Comparison of ENCODE assay signal across 4 cellular contexts in the genomic region with DNA sequence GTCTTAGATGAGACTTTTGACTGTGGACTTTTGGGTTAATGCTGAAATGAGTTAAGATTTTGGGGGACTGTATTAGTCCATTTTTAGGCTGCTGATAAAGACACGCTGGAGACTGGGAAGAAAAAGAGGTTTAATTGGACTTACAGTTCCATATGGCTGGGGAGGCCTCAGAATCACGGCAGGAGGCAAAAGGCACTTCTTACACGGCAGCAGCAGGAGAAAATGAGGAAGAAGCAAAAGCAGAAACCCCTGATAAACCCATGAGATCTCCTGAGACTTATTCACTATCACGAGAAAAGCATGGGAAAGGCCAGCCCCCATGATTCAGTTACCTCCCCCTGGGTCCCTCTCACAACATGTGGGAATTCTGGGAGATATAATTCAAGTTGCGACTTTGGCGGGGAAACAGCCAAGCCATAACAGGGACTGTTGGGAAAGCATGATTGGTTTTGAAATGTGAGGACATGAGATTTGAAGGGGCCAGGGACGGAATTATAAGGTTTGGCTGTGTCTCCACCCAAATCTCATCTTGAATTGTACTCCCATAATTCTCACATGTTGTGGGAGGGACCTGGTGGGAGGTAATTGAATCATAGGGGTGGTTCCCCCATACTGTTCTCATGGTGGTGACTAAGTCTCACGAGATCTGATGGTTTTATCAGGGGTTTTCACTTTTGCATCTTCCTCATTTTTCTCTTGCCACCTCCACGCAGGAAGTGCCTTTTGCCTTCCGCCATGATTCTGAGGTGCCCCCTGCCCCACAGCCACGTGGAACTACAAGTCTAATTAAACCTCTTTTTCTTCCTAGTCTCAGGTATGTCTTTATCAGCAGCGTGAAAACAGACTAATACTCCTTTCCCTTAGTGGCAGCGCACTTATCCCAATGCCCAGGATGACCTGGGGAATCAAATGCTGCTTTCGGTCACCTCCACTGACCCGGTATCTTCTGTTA. TPM values are rescaled to one million over a fixed set of nuclear protein-coding genes. Genes with fewer than 3 reads are reported as not detected.
"Had no signal": no experiment of that assay in that cellular context is flagged by ENCODE, and none has a peak within 500 bp of the region (broad histone marks: within the 10 kb centered on the region; RNA-seq: fewer than 3 reads in every experiment).

No MANE protein-coding gene starts in this region.

RNA-seq across cellular contexts. Expression of a gene that starts 35.8 kb away (rescaled TPM):
- total RNA-seq: activated CD4-positive, alpha-beta T cell treated with anti-CD3 and anti-CD28 coated beads, Interleukin-2, amount 10 ng/mL, durations not matched to agents 7 days and 5 days; activated T-cell treated with anti-CD3 and anti-CD28 coated beads, Interleukin-2, amount 50 U/mL, for 72 hours; astrocyte; WTC11 had no signal
